Comparison of ENCODE assay signal across 1 cellular context in the genomic region with DNA sequence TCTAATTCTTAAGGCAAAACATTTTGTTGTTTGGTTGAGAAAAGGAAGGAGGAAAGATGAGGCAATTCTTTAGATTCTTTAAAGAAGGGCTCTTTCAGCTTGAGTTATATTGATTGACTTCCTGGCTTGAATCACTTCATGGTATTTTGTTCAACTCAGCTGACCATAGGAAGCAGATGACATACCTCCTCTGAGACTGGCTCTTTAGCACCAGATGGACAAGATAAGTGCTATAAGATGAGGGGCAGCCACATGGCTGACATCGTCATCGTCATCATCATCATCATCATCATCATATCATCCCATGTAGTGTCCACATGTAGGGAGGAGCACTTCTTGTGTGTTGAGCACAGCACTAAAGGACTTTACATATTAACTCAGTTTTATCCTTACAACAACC.
TF ChIP-seq lines count a peak whose summit lies in the region.

No MANE protein-coding gene starts in this region.

TF ChIP-seq in IMR-90, 13 proteins besides CTCF, POLR2A, EP300 and RAD21 (continued from another document):
- no peak for TF ChIP-seq NFE2L2 (IDR thresholded peaks at IDR 0.05; ENCODE audit: low read depth, low read length)
- TF ChIP-seq CEBPB (IDR thresholded peaks at IDR 0.05; ENCODE audit: low read depth, low read length): no peak
- TF ChIP-seq, protein P1, sequence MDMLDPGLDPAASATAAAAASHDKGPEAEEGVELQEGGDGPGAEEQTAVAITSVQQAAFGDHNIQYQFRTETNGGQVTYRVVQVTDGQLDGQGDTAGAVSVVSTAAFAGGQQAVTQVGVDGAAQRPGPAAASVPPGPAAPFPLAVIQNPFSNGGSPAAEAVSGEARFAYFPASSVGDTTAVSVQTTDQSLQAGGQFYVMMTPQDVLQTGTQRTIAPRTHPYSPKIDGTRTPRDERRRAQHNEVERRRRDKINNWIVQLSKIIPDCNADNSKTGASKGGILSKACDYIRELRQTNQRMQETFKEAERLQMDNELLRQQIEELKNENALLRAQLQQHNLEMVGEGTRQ (IDR thresholded peaks at IDR 0.05; ENCODE audit: low read depth, low read length): no peak
TF ChIP-seq in IMR-90: peak in this region for 0.
